Comparison of ENCODE assay signal across 1 cellular context in the genomic region with DNA sequence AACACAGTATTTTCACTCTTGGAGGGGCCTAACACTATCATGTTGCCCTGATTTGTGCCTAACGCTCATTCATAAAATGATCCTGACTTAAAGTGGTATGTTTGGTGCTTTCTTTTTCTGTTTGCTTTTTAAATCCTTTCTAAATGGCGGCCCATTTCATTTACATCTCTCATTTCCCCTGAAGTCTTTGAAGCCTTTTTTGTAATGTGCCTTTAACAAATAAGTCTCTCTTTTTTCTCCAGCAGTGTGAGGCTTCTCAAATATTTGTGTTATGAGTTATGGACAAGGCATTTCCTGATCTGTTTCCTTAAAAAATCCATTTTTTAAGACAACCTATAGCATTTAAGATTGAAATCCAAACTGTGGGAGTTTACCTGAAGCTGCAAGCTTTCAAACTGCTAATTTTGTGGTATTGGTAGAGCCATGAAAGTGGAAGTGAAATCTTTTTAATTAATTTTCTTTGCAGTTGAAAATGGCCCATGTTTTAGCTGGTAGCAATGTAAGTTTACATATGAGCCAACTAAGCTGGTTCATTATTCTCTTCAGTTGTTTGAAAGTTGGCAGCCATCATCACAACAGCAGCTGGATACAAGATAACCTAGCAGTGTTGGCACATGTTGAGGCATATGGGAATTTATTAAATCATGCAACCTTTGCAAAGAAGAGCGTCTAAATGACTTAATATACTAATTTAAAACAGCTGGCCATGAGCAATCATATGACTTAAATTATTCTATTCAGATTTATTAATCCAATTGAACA.
A peak's percentile ranks its signal among the peaks of the same experiment; 100 is the strongest.
TF ChIP-seq lines count a peak whose summit lies in the region.

No MANE protein-coding gene starts in this region.

TF ChIP-seq in SK-N-SH, 30 proteins besides CTCF, POLR2A, EP300 and RAD21 (continued from another document):
- TF ChIP-seq YY1 (IDR thresholded peaks at IDR 0.05; ENCODE audit: low read depth) (no peak), IRF3 (IDR thresholded peaks at IDR 0.05; ENCODE audit: low read depth, low read length) (no peak), RCOR1 (IDR thresholded peaks at IDR 0.05; ENCODE audit: low read length) (peak; percentile 95), MAX (IDR thresholded peaks at IDR 0.05; ENCODE audit: low read depth) (no peak), ELF1 (IDR thresholded peaks at IDR 0.05) (no peak), POLR2AphosphoS5 (IDR thresholded peaks at IDR 0.05; ENCODE audit: low read depth, low read length) (peak; percentile 36; the same call in 1 of the 2 replicates), MEF2A (IDR thresholded peaks at IDR 0.05; ENCODE audit: borderline replicate concordance, low read depth) (no peak), JUND (IDR thresholded peaks at IDR 0.05) (peak; percentile 58), NRF1 (IDR thresholded peaks at IDR 0.05; ENCODE audit: low read depth, low read length) (no peak), TAF1 (IDR thresholded peaks at IDR 0.05; ENCODE audit: borderline replicate concordance, low read depth, low read length) (no peak), USF2 (IDR thresholded peaks at IDR 0.05; ENCODE audit: borderline replicate concordance, low read depth, low read length) (no peak), RFX5 (IDR thresholded peaks at IDR 0.05; ENCODE audit: low read length) (no peak), GATA2 (CRISPR knock-in tag; IDR thresholded peaks at IDR 0.05) (no peak), MXI1 (IDR thresholded peaks at IDR 0.05; ENCODE audit: low read depth, low read length) (peak; percentile 37; the same call in 1 of the 2 replicates), NFIC (IDR thresholded peaks at IDR 0.05; ENCODE audit: borderline replicate concordance) (peak; percentile 83), GABPA (IDR thresholded peaks at IDR 0.05; ENCODE audit: low read depth) (no peak), ZBTB33 (IDR thresholded peaks at IDR 0.05; ENCODE audit: borderline replicate concordance, low read depth) (no peak), PBX3 (IDR thresholded peaks at IDR 0.05) (peak; percentile 28; the same call in 1 of the 2 replicates), CHD2 (IDR thresholded peaks at IDR 0.05; ENCODE audit: low read length, partially characterized antibody) (peak; percentile 68)
- TF ChIP-seq, protein P1, sequence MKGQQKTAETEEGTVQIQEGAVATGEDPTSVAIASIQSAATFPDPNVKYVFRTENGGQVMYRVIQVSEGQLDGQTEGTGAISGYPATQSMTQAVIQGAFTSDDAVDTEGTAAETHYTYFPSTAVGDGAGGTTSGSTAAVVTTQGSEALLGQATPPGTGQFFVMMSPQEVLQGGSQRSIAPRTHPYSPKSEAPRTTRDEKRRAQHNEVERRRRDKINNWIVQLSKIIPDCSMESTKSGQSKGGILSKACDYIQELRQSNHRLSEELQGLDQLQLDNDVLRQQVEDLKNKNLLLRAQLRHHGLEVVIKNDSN (IDR thresholded peaks at IDR 0.05; ENCODE audit: borderline replicate concordance, low read depth) = no peak
TF ChIP-seq in SK-N-SH: peak in this region for 10.
